1 cellular context compared by ENCODE assay signal in the genomic region with DNA sequence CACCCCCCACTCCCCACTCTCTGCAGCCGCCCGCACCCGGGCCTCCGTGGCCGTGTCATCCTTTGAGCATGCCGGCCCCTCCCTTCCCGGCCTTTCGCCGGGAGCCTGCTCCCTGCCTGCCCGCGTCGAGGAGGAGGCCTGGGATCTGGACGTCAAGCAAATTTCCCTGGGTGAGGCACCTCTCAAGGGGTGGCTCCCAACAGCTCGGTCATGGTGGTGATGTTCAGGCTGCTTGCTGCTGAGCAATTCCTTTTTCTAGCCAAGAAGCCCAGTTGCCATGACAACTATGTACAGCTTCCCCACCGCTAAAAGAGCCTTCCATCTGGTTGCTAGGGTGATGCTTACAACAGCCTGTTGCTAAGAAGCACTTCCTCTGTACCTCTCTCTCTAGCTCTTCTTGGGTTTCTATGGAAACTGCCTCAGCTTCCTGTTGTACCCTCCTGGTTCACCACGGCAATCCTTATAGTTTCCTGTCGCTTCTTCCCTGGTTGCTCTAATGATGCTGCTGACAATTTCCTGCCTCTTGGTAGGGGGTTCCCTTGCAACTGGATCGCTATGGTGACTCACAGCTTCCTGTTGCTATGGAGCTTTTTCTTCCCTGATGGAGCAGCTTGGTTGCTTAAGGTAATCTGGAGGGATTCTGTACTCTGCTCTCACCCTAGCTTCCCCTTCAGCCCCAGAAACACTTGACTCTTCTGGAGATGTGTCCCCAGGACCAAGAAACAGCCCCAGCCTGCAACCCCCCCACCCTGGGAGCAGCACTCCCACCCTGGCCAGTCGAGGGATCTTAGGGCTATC.
TF ChIP-seq lines count a peak whose summit lies in the region.

No MANE protein-coding gene starts in this region.

TF ChIP-seq in IMR-90, 13 proteins besides CTCF, POLR2A, EP300 and RAD21:
- TF ChIP-seq RCOR1 (IDR thresholded peaks at IDR 0.05; ENCODE audit: insufficient replicate concordance, low read length) (no peak), SMC3 (IDR thresholded peaks at IDR 0.05; ENCODE audit: low read depth, low read length) (no peak), MAFK (IDR thresholded peaks at IDR 0.05; ENCODE audit: low read depth, low read length) (no peak), RFX5 (IDR thresholded peaks at IDR 0.05; ENCODE audit: low read depth, low read length) (peak; percentile 49; the same call in 1 of the 2 replicates), MXI1 (IDR thresholded peaks at IDR 0.05; ENCODE audit: borderline replicate concordance, low read depth, low read length) (0 out of 2 replicates have a peak, but pooled peaks have one; percentile 70), NFE2L2 (IDR thresholded peaks at IDR 0.05; ENCODE audit: low read depth, low read length) (peak; percentile 16; the same call in 1 of the 2 replicates), BHLHE40 (IDR thresholded peaks at IDR 0.05; ENCODE audit: low read depth, low read length) (peak; percentile 4; the same call in 1 of the 2 replicates), FOS (IDR thresholded peaks at IDR 0.05; ENCODE audit: low read depth, low read length) (peak; percentile 85), MAZ (IDR thresholded peaks at IDR 0.05; ENCODE audit: borderline replicate concordance, low read depth, low read length) (peak; percentile 70), CEBPB (IDR thresholded peaks at IDR 0.05; ENCODE audit: low read depth, low read length) (peak; percentile 72), CHD1 (IDR thresholded peaks at IDR 0.05; ENCODE audit: low read depth, low read length) (no peak)
- TF ChIP-seq, protein P1, sequence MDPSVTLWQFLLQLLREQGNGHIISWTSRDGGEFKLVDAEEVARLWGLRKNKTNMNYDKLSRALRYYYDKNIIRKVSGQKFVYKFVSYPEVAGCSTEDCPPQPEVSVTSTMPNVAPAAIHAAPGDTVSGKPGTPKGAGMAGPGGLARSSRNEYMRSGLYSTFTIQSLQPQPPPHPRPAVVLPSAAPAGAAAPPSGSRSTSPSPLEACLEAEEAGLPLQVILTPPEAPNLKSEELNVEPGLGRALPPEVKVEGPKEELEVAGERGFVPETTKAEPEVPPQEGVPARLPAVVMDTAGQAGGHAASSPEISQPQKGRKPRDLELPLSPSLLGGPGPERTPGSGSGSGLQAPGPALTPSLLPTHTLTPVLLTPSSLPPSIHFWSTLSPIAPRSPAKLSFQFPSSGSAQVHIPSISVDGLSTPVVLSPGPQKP (IDR thresholded peaks at IDR 0.05; ENCODE audit: borderline replicate concordance, low read depth, low read length): no peak
- TF ChIP-seq, protein P2, sequence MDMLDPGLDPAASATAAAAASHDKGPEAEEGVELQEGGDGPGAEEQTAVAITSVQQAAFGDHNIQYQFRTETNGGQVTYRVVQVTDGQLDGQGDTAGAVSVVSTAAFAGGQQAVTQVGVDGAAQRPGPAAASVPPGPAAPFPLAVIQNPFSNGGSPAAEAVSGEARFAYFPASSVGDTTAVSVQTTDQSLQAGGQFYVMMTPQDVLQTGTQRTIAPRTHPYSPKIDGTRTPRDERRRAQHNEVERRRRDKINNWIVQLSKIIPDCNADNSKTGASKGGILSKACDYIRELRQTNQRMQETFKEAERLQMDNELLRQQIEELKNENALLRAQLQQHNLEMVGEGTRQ (IDR thresholded peaks at IDR 0.05; ENCODE audit: low read depth, low read length): no peak
